Comparison of ENCODE assay signal across 1 cellular context in the genomic region with DNA sequence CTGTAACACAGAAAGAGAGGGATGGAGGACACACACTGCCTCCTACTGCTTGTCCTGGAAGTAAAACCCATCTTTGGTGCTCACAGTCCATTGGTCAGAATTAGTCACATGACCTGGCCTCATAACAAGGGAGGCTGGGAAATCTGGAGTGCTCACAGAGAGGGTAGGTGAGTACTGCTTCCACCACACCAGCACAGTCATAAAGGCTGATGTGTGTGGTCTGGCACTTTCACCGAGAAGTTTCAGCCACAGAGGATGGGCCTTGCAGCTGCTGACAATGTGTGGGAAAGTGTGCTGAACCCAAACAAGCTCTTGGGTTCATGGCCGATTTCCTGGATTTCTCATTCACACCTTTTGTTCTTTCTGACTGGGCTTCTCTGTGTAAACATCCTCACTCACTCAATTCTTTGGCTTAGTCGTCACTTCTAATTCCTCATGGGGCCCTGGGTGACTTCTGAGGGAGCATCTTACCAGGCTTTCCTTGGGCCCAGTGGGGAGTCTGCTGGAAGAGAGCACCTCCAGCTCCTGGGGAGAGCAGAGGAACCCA.
TF ChIP-seq lines count a peak whose summit lies in the region.

No MANE protein-coding gene starts in this region.

TF ChIP-seq in GM12878, 131 proteins besides CTCF, POLR2A, EP300 and RAD21 (continued from another document and continues in another):
- TF ChIP-seq, protein P1, sequence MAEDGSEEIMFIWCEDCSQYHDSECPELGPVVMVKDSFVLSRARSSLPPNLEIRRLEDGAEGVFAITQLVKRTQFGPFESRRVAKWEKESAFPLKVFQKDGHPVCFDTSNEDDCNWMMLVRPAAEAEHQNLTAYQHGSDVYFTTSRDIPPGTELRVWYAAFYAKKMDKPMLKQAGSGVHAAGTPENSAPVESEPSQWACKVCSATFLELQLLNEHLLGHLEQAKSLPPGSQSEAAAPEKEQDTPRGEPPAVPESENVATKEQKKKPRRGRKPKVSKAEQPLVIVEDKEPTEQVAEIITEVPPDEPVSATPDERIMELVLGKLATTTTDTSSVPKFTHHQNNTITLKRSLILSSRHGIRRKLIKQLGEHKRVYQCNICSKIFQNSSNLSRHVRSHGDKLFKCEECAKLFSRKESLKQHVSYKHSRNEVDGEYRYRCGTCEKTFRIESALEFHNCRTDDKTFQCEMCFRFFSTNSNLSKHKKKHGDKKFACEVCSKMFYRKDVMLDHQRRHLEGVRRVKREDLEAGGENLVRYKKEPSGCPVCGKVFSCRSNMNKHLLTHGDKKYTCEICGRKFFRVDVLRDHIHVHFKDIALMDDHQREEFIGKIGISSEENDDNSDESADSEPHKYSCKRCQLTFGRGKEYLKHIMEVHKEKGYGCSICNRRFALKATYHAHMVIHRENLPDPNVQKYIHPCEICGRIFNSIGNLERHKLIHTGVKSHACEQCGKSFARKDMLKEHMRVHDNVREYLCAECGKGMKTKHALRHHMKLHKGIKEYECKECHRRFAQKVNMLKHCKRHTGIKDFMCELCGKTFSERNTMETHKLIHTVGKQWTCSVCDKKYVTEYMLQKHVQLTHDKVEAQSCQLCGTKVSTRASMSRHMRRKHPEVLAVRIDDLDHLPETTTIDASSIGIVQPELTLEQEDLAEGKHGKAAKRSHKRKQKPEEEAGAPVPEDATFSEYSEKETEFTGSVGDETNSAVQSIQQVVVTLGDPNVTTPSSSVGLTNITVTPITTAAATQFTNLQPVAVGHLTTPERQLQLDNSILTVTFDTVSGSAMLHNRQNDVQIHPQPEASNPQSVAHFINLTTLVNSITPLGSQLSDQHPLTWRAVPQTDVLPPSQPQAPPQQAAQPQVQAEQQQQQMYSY (CRISPR knock-in tag; IDR thresholded peaks at IDR 0.05): no peak
- TF ChIP-seq NRF1 (conservative IDR thresholded peaks at IDR 0.05; ENCODE audit: low read depth, low read length) (no peak), DPF2 (IDR thresholded peaks at IDR 0.05) (peak; percentile 75; the same call in 1 of the 2 replicates), CEBPB (IDR thresholded peaks at IDR 0.05; ENCODE audit: borderline replicate concordance in 1 of 2, low read depth in 2 of 2, low read length in 2 of 2) (no peak), SPI1 (IDR thresholded peaks at IDR 0.05; ENCODE audit: borderline replicate concordance, insufficient read depth, low read depth, low read length) (no peak), FOXM1 (IDR thresholded peaks at IDR 0.05; ENCODE audit: low read depth, low read length) (peak; percentile 62; the same call in 1 of the 2 replicates), RAD51 (IDR thresholded peaks at IDR 0.05) (peak; percentile 90), EGR1 (IDR thresholded peaks at IDR 0.05; ENCODE audit: borderline replicate concordance in 1 of 2, low read depth in 2 of 2, low read length in 2 of 2) (no peak), BCL11A (IDR thresholded peaks at IDR 0.05; ENCODE audit: low read depth, low read length) (peak; percentile 92), CBX5 (IDR thresholded peaks at IDR 0.05; ENCODE audit: low read depth) (peak; percentile 94), IKZF1 (conservative IDR thresholded peaks at IDR 0.05) (peak; percentile 81), TBL1XR1 (IDR thresholded peaks at IDR 0.05; ENCODE audit: low read depth, low read length) (peak; percentile 81; the same call in 1 of the 2 replicates), ZBED1 (IDR thresholded peaks at IDR 0.05; ENCODE audit: borderline replicate concordance) (peak; percentile 59; the same call in 1 of the 2 replicates), MEF2A (IDR thresholded peaks at IDR 0.05; ENCODE audit: insufficient read depth, low read depth, low read length) (0 out of 2 replicates have a peak, but pooled peaks have one; percentile 58), MTA2 (IDR thresholded peaks at IDR 0.05; ENCODE audit: low read depth) (peak; percentile 80), TCF3 (IDR thresholded peaks at IDR 0.05; ENCODE audit: borderline replicate concordance, insufficient read depth, low read depth, low read length) (peak; percentile 95), CHD2 (IDR thresholded peaks at IDR 0.05; ENCODE audit: borderline replicate concordance, low read depth, low read length) (no peak), RCOR1 (conservative IDR thresholded peaks at IDR 0.05; ENCODE audit: low read depth, low read length) (no peak), SMAD1 (IDR thresholded peaks at IDR 0.05; ENCODE audit: low read depth, partially characterized antibody) (no peak), MYB (IDR thresholded peaks at IDR 0.05; ENCODE audit: borderline replicate concordance, low read depth, low read length) (no peak), SMAD5 (IDR thresholded peaks at IDR 0.05; ENCODE audit: low read depth) (no peak), ETV6 (conservative IDR thresholded peaks at IDR 0.05 in 1 of 2, IDR thresholded peaks at IDR 0.05 in 1 of 2; ENCODE audit: borderline replicate concordance in 1 of 2, low read depth in 1 of 2) (peak in 1 of 2 experiments; percentile 48; a peak in 1 of 4 replicates), LARP7 (IDR thresholded peaks at IDR 0.05) (no peak), HDGF (IDR thresholded peaks at IDR 0.05) (no peak), STAT3 (IDR thresholded peaks at IDR 0.05; ENCODE audit: low read depth, low read length) (no peak), CREM (IDR thresholded peaks at IDR 0.05; ENCODE audit: low read depth) (peak; percentile 58; the same call in 1 of the 2 replicates), NR2C2 (IDR thresholded peaks at IDR 0.05; ENCODE audit: borderline replicate concordance, control insufficient read depth, insufficient read length, low read depth) (no peak), HDAC2 (IDR thresholded peaks at IDR 0.05) (no peak), NFIC (IDR thresholded peaks at IDR 0.05; ENCODE audit: low read depth, low read length) (peak; percentile 85), SUZ12 (IDR thresholded peaks at IDR 0.05; ENCODE audit: unreplicated experiment) (no peak), BMI1 (IDR thresholded peaks at IDR 0.05; ENCODE audit: borderline replicate concordance) (no peak), MYC (IDR thresholded peaks at IDR 0.05; ENCODE audit: insufficient read depth, insufficient read length, insufficient replicate concordance, low read length, severe bottlenecking) (no peak), NBN (IDR thresholded peaks at IDR 0.05) (peak; percentile 52; the same call in 1 of the 2 replicates), NR2F1 (conservative IDR thresholded peaks at IDR 0.05) (peak; percentile 49; the same call in 1 of the 2 replicates)
- TF ChIP-seq, protein P2, sequence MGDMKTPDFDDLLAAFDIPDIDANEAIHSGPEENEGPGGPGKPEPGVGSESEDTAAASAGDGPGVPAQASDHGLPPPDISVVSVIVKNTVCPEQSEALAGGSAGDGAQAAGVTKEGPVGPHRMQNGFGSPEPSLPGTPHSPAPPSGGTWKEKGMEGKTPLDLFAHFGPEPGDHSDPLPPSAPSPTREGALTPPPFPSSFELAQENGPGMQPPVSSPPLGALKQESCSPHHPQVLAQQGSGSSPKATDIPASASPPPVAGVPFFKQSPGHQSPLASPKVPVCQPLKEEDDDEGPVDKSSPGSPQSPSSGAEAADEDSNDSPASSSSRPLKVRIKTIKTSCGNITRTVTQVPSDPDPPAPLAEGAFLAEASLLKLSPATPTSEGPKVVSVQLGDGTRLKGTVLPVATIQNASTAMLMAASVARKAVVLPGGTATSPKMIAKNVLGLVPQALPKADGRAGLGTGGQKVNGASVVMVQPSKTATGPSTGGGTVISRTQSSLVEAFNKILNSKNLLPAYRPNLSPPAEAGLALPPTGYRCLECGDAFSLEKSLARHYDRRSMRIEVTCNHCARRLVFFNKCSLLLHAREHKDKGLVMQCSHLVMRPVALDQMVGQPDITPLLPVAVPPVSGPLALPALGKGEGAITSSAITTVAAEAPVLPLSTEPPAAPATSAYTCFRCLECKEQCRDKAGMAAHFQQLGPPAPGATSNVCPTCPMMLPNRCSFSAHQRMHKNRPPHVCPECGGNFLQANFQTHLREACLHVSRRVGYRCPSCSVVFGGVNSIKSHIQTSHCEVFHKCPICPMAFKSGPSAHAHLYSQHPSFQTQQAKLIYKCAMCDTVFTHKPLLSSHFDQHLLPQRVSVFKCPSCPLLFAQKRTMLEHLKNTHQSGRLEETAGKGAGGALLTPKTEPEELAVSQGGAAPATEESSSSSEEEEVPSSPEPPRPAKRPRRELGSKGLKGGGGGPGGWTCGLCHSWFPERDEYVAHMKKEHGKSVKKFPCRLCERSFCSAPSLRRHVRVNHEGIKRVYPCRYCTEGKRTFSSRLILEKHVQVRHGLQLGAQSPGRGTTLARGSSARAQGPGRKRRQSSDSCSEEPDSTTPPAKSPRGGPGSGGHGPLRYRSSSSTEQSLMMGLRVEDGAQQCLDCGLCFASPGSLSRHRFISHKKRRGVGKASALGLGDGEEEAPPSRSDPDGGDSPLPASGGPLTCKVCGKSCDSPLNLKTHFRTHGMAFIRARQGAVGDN (IDR thresholded peaks at IDR 0.05): no peak
- TF ChIP-seq, protein P3, sequence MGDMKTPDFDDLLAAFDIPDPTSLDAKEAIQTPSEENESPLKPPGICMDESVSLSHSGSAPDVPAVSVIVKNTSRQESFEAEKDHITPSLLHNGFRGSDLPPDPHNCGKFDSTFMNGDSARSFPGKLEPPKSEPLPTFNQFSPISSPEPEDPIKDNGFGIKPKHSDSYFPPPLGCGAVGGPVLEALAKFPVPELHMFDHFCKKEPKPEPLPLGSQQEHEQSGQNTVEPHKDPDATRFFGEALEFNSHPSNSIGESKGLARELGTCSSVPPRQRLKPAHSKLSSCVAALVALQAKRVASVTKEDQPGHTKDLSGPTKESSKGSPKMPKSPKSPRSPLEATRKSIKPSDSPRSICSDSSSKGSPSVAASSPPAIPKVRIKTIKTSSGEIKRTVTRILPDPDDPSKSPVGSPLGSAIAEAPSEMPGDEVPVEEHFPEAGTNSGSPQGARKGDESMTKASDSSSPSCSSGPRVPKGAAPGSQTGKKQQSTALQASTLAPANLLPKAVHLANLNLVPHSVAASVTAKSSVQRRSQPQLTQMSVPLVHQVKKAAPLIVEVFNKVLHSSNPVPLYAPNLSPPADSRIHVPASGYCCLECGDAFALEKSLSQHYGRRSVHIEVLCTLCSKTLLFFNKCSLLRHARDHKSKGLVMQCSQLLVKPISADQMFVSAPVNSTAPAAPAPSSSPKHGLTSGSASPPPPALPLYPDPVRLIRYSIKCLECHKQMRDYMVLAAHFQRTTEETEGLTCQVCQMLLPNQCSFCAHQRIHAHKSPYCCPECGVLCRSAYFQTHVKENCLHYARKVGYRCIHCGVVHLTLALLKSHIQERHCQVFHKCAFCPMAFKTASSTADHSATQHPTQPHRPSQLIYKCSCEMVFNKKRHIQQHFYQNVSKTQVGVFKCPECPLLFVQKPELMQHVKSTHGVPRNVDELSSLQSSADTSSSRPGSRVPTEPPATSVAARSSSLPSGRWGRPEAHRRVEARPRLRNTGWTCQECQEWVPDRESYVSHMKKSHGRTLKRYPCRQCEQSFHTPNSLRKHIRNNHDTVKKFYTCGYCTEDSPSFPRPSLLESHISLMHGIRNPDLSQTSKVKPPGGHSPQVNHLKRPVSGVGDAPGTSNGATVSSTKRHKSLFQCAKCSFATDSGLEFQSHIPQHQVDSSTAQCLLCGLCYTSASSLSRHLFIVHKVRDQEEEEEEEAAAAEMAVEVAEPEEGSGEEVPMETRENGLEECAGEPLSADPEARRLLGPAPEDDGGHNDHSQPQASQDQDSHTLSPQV (IDR thresholded peaks at IDR 0.05): no peak
- TF ChIP-seq, protein P4, sequence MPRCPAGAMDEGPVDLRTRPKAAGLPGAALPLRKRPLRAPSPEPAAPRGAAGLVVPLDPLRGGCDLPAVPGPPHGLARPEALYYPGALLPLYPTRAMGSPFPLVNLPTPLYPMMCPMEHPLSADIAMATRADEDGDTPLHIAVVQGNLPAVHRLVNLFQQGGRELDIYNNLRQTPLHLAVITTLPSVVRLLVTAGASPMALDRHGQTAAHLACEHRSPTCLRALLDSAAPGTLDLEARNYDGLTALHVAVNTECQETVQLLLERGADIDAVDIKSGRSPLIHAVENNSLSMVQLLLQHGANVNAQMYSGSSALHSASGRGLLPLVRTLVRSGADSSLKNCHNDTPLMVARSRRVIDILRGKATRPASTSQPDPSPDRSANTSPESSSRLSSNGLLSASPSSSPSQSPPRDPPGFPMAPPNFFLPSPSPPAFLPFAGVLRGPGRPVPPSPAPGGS (IDR thresholded peaks at IDR 0.05; ENCODE audit: borderline replicate concordance, insufficient read depth, low read depth, low read length, poor library complexity, severe bottlenecking): peak; percentile 85
- TF ChIP-seq, protein P5, sequence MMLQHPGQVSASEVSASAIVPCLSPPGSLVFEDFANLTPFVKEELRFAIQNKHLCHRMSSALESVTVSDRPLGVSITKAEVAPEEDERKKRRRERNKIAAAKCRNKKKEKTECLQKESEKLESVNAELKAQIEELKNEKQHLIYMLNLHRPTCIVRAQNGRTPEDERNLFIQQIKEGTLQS (IDR thresholded peaks at IDR 0.05; ENCODE audit: borderline replicate concordance, extremely low read depth, low read depth, low read length): no peak; the same call in 1 of the 2 replicates
- TF ChIP-seq, protein P6, sequence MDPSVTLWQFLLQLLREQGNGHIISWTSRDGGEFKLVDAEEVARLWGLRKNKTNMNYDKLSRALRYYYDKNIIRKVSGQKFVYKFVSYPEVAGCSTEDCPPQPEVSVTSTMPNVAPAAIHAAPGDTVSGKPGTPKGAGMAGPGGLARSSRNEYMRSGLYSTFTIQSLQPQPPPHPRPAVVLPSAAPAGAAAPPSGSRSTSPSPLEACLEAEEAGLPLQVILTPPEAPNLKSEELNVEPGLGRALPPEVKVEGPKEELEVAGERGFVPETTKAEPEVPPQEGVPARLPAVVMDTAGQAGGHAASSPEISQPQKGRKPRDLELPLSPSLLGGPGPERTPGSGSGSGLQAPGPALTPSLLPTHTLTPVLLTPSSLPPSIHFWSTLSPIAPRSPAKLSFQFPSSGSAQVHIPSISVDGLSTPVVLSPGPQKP (IDR thresholded peaks at IDR 0.05; ENCODE audit: low read depth, low read length): no peak
- TF ChIP-seq, protein P7, sequence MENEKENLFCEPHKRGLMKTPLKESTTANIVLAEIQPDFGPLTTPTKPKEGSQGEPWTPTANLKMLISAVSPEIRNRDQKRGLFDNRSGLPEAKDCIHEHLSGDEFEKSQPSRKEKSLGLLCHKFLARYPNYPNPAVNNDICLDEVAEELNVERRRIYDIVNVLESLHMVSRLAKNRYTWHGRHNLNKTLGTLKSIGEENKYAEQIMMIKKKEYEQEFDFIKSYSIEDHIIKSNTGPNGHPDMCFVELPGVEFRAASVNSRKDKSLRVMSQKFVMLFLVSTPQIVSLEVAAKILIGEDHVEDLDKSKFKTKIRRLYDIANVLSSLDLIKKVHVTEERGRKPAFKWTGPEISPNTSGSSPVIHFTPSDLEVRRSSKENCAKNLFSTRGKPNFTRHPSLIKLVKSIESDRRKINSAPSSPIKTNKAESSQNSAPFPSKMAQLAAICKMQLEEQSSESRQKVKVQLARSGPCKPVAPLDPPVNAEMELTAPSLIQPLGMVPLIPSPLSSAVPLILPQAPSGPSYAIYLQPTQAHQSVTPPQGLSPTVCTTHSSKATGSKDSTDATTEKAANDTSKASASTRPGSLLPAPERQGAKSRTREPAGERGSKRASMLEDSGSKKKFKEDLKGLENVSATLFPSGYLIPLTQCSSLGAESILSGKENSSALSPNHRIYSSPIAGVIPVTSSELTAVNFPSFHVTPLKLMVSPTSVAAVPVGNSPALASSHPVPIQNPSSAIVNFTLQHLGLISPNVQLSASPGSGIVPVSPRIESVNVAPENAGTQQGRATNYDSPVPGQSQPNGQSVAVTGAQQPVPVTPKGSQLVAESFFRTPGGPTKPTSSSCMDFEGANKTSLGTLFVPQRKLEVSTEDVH (IDR thresholded peaks at IDR 0.05; ENCODE audit: low read depth, partially characterized antibody): no peak
